In the genomic region with DNA sequence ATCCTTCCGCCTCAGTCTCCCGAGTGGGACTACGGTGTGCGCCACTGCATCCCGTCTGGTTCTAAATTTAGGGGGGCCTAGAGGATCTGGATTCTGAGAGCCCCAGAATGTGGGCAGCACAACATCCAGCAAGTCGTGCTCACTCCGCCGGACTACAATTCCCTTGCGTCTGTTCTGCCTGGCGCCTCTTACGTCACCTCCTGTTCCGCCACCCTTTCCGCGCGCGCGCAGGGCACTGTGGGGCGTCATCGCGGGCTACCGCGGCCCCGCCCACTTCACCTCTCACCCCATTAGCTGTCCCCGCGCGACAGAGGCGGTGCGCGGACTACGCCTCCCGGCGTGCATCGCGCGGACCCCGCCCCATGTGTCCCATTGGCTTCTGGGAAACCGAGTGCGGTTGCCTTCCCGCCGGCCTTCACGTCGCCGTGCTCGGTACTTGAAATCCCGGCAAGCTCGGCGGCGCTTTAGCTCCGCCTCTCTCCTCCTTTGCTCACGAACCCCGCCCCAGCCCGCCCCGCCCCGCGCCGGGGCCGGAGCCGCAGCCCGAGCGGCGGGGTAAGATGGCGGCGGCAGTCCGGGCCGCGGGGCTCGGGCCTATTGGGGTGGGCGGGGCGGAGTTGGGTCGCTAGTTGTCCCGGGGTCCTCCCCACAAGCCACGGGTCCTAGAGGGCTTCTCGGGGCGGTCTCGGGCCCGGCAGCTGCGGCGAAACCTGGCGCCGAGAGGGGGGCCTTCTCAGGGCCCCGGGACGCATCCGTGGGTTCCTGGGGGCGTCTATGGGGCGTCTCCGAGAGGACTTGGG, we compare ENCODE assay signal across 8 cellular contexts. TPM values are rescaled to one million over a fixed set of nuclear protein-coding genes. Genes with fewer than 3 reads are reported as not detected.
A peak's percentile ranks its signal among the peaks of the same experiment; 100 is the strongest.
DNase-seq lines count a peak whose midpoint lies in the region; ATAC-seq, FAIRE-seq and TF ChIP-seq lines count a peak whose summit lies in the region.

A gene with protein sequence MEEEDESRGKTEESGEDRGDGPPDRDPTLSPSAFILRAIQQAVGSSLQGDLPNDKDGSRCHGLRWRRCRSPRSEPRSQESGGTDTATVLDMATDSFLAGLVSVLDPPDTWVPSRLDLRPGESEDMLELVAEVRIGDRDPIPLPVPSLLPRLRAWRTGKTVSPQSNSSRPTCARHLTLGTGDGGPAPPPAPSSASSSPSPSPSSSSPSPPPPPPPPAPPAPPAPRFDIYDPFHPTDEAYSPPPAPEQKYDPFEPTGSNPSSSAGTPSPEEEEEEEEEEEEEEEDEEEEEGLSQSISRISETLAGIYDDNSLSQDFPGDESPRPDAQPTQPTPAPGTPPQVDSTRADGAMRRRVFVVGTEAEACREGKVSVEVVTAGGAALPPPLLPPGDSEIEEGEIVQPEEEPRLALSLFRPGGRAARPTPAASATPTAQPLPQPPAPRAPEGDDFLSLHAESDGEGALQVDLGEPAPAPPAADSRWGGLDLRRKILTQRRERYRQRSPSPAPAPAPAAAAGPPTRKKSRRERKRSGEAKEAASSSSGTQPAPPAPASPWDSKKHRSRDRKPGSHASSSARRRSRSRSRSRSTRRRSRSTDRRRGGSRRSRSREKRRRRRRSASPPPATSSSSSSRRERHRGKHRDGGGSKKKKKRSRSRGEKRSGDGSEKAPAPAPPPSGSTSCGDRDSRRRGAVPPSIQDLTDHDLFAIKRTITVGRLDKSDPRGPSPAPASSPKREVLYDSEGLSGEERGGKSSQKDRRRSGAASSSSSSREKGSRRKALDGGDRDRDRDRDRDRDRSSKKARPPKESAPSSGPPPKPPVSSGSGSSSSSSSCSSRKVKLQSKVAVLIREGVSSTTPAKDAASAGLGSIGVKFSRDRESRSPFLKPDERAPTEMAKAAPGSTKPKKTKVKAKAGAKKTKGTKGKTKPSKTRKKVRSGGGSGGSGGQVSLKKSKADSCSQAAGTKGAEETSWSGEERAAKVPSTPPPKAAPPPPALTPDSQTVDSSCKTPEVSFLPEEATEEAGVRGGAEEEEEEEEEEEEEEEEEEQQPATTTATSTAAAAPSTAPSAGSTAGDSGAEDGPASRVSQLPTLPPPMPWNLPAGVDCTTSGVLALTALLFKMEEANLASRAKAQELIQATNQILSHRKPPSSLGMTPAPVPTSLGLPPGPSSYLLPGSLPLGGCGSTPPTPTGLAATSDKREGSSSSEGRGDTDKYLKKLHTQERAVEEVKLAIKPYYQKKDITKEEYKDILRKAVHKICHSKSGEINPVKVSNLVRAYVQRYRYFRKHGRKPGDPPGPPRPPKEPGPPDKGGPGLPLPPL (plus strand): TSS at position 522 of the 800 bp plus-strand sequence. CDS start 2,818 bp downstream, outside the sequence.

- H3K27me3 ChIP-seq in adipocyte (replicated peaks; ENCODE audit: control insufficient read depth, insufficient read depth, low read length) (no peaks in the 10 kb centered on the region), pancreas (no peaks in the 10 kb centered on the region), tibial artery (no peaks in the 10 kb centered on the region)

- peaks cover 9% of the 10 kb centered on the region for H3K36me3 ChIP-seq in adipocyte (ENCODE audit: control insufficient read depth, insufficient read depth, low read length, severe bottlenecking)
- H3K36me3 ChIP-seq in pancreas, result peaks cover 0 to 7% (median 5%) of the 10 kb centered on the region in 3 donors
- H3K36me3 ChIP-seq in tibial artery, result peaks cover 6 to 23% (median 17%) of the 10 kb centered on the region in 3 donors

- H3K4me1 ChIP-seq in adipocyte (ENCODE audit: control insufficient read depth, insufficient read depth, low read length), result peaks cover 34% of the 10 kb centered on the region
- H3K4me1 ChIP-seq in pancreas, result peaks cover 5 to 23% (median 8%) of the 10 kb centered on the region in 3 donors
- H3K4me1 ChIP-seq in tibial artery, result peaks cover 5 to 52% (median 38%) of the 10 kb centered on the region in 4 donors

- intact Hi-C loops in Right ventricle myocardium superior (cut with DNase I) (no loop called here), pancreas (cut with DNase I) (no loop called here), tibial artery (cut with DNase I; ENCODE audit: low total_unique reads) (no loop called here)

- H3K9ac ChIP-seq in adipocyte (ENCODE audit: low read length), result peak within 1 kb of the TSS; percentile 100

- ATAC-seq in HG02763 (IDR thresholded peaks at IDR 0.05; ENCODE audit: unreplicated experiment) (peak; percentile 63), Right ventricle myocardium superior (ENCODE audit: poor library complexity) (peak; percentile 82), pancreas (peak; percentile 76 to 86 (median 80))

- FAIRE-seq in pancreas (lab: Jason Lieb, UNC), result peak; percentile 84

- TF ChIP-seq CTCF in GM12865 (IDR thresholded peaks at IDR 0.05; ENCODE audit: insufficient read depth, low read depth, low read length, missing control alignments) (no peak), pancreas (IDR thresholded peaks at IDR 0.05) (no peak), tibial artery (IDR thresholded peaks at IDR 0.05) (no peak)

- peak within 1 kb of the TSS; percentile 99 for H3K4me3 ChIP-seq in GM12865 (ENCODE audit: low read depth, low read length)
- peak within 1 kb of the TSS; percentile 98 for H3K4me3 ChIP-seq in adipocyte (ENCODE audit: low read length)
- H3K4me3 ChIP-seq in pancreas, result peak within 1 kb of the TSS; percentile 83 to 99 (median 94)
- H3K4me3 ChIP-seq in tibial artery, result peak within 1 kb of the TSS; percentile 92 to 99

- peak; percentile 100 for DNase-seq in GM12865 (ENCODE audit: low read depth)
- peak; percentile 100 for DNase-seq in NCI-H1436 (lab: John Stamatoyannopoulos, UW)
- DNase-seq in T follicular helper cell (ENCODE audit: low read depth), result peak; percentile 99
- DNase-seq in adipocyte (ENCODE audit: low read depth), result peak; percentile 100
- DNase-seq in Right ventricle myocardium superior, result peak; percentile 100
- peak; percentile 98 to 100 (median 99) for DNase-seq in pancreas
- DNase-seq in tibial artery, result peak; percentile 99 to 100

- WGBS in pancreas, 2 donors, result 0 to 1% methylated on average over 55 to 86 of the region's 86 CpGs

- H3K9me3 ChIP-seq in adipocyte (ENCODE audit: control insufficient read depth, low read length) (no peaks in the 10 kb centered on the region), pancreas (no peaks in the 10 kb centered on the region), tibial artery (no peaks in the 10 kb centered on the region)

- H3K27ac ChIP-seq in pancreas, result peak within 1 kb of the TSS; percentile 97 to 99 (median 98)
- H3K27ac ChIP-seq in tibial artery, result peak within 1 kb of the TSS; percentile 95 to 97

RNA-seq across cellular contexts. Expression of the gene that starts here (rescaled TPM):
- total RNA-seq in Right ventricle myocardium superior (42.0 TPM), pancreas (10 to 100 TPM; 17.3 to 34.8 (median 28.3) TPM)
- 10 to 100 TPM; 17.8 to 30.4 TPM for polyA plus RNA-seq in pancreas

Comparison
In these comparisons a context has a peak if more than half of its experiments do, and no peak if none do; other contexts are left out.
1. Peak in every context shown above with its lines: DNase-seq, ATAC-seq, H3K4me3 ChIP-seq and H3K27ac ChIP-seq.